Comparison of ENCODE assay signal across 1 cellular context in the genomic region with DNA sequence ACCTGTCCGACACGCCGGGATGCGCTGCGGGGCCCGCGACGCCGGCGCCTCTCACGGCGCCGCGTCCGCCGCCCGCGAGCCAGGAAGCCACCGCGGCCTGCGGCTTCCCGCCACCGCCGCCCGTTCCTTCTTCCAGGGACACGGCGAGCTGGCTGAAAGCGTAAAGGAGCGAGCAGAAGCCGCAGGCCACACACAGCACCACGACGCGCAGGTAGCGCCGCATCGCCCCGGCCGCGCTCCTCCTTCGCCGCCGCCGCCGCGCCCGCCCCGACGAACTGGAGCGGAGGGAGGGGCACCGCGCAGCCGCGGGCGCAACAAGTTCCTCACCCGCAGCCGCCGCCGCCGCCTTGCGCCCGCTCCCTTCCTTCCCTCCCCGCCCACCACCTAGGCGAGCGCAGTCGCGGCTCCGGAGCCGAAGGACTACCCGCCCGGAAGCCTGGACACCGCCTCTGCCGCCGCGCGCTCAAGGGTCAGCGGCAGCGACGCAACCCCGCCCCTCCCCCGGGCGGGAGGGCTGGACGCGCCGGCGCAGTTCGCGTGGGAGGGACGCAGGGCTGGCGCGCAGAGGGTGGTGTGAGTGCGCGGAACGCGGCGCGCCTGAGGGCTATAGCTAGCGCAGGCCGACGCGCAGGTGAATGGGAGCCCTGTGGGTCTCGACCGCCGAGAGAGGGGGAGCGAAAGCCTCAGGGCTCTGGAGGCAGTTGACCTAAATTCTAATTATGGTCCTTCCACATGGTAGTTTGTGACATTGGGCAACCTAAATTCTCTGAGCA.
TF ChIP-seq lines count a peak whose summit lies in the region.

A gene with protein sequence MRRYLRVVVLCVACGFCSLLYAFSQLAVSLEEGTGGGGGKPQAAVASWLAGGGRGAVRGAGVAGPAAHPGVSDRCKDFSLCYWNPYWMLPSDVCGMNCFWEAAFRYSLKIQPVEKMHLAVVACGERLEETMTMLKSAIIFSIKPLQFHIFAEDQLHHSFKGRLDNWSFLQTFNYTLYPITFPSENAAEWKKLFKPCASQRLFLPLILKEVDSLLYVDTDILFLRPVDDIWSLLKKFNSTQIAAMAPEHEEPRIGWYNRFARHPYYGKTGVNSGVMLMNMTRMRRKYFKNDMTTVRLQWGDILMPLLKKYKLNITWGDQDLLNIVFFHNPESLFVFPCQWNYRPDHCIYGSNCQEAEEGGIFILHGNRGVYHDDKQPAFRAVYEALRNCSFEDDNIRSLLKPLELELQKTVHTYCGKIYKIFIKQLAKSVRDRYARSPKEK (minus strand): TSS at position 451 of the 773 bp plus-strand sequence. CDS start 228 bp downstream, at position 223.

TF ChIP-seq in HepG2, 621 proteins besides CTCF, POLR2A, EP300 and RAD21 (continued from another document and continues in another):
- TF ChIP-seq, protein P1, sequence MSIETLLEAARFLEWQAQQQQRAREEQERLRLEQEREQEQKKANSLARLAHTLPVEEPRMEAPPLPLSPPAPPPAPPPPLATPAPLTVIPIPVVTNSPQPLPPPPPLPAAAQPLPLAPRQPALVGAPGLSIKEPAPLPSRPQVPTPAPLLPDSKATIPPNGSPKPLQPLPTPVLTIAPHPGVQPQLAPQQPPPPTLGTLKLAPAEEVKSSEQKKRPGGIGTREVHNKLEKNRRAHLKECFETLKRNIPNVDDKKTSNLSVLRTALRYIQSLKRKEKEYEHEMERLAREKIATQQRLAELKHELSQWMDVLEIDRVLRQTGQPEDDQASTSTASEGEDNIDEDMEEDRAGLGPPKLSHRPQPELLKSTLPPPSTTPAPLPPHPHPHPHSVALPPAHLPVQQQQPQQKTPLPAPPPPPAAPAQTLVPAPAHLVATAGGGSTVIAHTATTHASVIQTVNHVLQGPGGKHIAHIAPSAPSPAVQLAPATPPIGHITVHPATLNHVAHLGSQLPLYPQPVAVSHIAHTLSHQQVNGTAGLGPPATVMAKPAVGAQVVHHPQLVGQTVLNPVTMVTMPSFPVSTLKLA (IDR thresholded peaks at IDR 0.05), result no peak
- TF ChIP-seq, protein P2, sequence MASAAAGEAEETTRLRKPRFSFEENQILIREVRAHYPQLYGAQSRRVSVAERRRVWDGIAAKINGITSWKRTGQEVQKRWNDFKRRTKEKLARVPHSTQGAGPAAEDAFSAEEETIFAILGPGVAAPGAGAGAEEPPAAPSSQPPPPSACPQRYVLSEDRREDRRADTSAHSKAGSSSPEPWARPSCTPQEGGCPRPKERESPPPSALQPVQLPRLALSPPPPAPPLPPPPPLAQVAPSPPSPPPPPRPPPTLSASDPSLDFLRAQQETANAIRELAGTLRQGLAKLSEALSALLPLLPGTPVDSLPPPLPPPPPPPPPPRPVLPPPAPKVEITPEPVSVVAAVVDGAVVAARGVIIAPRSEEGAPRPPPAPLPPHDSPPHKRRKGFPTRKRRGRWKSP (CRISPR knock-in tag; IDR thresholded peaks at IDR 0.05), result peak; percentile 100
- TF ChIP-seq ZNF224 (CRISPR knock-in tag; IDR thresholded peaks at IDR 0.05) (peak; percentile 55; the same call in 1 of the 2 replicates), ZNF891 (CRISPR knock-in tag; IDR thresholded peaks at IDR 0.05) (peak; percentile 69; the same call in 1 of the 2 replicates), RBM39 (IDR thresholded peaks at IDR 0.05; ENCODE audit: low read depth, low read length, poor library complexity, severe bottlenecking) (peak; percentile 84), ZNF34 (CRISPR knock-in tag; IDR thresholded peaks at IDR 0.05; ENCODE audit: borderline replicate concordance) (peak; percentile 60; the same call in 1 of the 2 replicates), NCOR1 (IDR thresholded peaks at IDR 0.05; ENCODE audit: borderline replicate concordance, low read length) (peak; percentile 33; the same call in 1 of the 2 replicates), ZNF563 (CRISPR knock-in tag; IDR thresholded peaks at IDR 0.05) (peak; percentile 63; the same call in 1 of the 2 replicates), ZNF749 (CRISPR knock-in tag; IDR thresholded peaks at IDR 0.05; ENCODE audit: borderline replicate concordance) (peak; percentile 86; the same call in 1 of the 2 replicates), ZNF331 (CRISPR knock-in tag; IDR thresholded peaks at IDR 0.05) (peak; percentile 90), GLI4 (CRISPR knock-in tag; IDR thresholded peaks at IDR 0.05; ENCODE audit: borderline replicate concordance) (no peak), ZNF101 (CRISPR knock-in tag; IDR thresholded peaks at IDR 0.05; ENCODE audit: borderline replicate concordance, low read depth) (no peak), AKAP8 (CRISPR knock-in tag; IDR thresholded peaks at IDR 0.05) (no peak), SALL1 (CRISPR knock-in tag; IDR thresholded peaks at IDR 0.05) (peak; percentile 88), DPF2 (CRISPR knock-in tag; IDR thresholded peaks at IDR 0.05; ENCODE audit: borderline replicate concordance, low read depth) (no peak), ZNF850 (CRISPR knock-in tag; conservative IDR thresholded peaks at IDR 0.05) (no peak), RCOR2 (CRISPR knock-in tag; IDR thresholded peaks at IDR 0.05) (no peak), ONECUT2 (CRISPR knock-in tag; IDR thresholded peaks at IDR 0.05) (no peak), MIXL1 (CRISPR knock-in tag; IDR thresholded peaks at IDR 0.05) (peak; percentile 50; the same call in 1 of the 2 replicates), SMARCE1 (IDR thresholded peaks at IDR 0.05; ENCODE audit: borderline replicate concordance) (no peak), ZNF883 (CRISPR knock-in tag; IDR thresholded peaks at IDR 0.05; ENCODE audit: not compliant biosample characterization) (peak; percentile 90), ZNF550 (CRISPR knock-in tag; IDR thresholded peaks at IDR 0.05; ENCODE audit: borderline replicate concordance) (peak; percentile 86; the same call in 1 of the 2 replicates), ZNF616 (CRISPR knock-in tag; IDR thresholded peaks at IDR 0.05; ENCODE audit: low read depth) (peak; percentile 94), ZFP37 (CRISPR knock-in tag; IDR thresholded peaks at IDR 0.05; ENCODE audit: borderline replicate concordance) (no peak), ZBTB20 (CRISPR knock-in tag; IDR thresholded peaks at IDR 0.05; ENCODE audit: borderline replicate concordance, low read depth) (no peak), FOXO1 (CRISPR knock-in tag; IDR thresholded peaks at IDR 0.05) (no peak; the same call in 1 of the 2 replicates), ERF (CRISPR knock-in tag; IDR thresholded peaks at IDR 0.05) (peak; percentile 82), ZNF274 (CRISPR knock-in tag; IDR thresholded peaks at IDR 0.05) (peak; percentile 90), PPARG (CRISPR knock-in tag; conservative IDR thresholded peaks at IDR 0.05) (peak; percentile 15; the same call in 1 of the 2 replicates), GATAD1 (CRISPR knock-in tag; IDR thresholded peaks at IDR 0.05) (peak; percentile 78), KLF6 (CRISPR knock-in tag; IDR thresholded peaks at IDR 0.05) (peak; percentile 84; the same call in 1 of the 2 replicates)
- TF ChIP-seq, protein P3, sequence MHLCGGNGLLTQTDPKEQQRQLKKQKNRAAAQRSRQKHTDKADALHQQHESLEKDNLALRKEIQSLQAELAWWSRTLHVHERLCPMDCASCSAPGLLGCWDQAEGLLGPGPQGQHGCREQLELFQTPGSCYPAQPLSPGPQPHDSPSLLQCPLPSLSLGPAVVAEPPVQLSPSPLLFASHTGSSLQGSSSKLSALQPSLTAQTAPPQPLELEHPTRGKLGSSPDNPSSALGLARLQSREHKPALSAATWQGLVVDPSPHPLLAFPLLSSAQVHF (CRISPR knock-in tag; IDR thresholded peaks at IDR 0.05), result 0 out of 2 replicates have a peak, but pooled peaks have one; percentile 30
- TF ChIP-seq, protein P4, sequence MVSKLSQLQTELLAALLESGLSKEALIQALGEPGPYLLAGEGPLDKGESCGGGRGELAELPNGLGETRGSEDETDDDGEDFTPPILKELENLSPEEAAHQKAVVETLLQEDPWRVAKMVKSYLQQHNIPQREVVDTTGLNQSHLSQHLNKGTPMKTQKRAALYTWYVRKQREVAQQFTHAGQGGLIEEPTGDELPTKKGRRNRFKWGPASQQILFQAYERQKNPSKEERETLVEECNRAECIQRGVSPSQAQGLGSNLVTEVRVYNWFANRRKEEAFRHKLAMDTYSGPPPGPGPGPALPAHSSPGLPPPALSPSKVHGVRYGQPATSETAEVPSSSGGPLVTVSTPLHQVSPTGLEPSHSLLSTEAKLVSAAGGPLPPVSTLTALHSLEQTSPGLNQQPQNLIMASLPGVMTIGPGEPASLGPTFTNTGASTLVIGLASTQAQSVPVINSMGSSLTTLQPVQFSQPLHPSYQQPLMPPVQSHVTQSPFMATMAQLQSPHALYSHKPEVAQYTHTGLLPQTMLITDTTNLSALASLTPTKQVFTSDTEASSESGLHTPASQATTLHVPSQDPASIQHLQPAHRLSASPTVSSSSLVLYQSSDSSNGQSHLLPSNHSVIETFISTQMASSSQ (IDR thresholded peaks at IDR 0.05; ENCODE audit: low read depth), result no peak; the same call in 1 of the 2 replicates
- TF ChIP-seq, protein P4 (CRISPR knock-in tag; IDR thresholded peaks at IDR 0.05; ENCODE audit: borderline replicate concordance), result peak; percentile 73; the same call in 1 of the 2 replicates
- TF ChIP-seq, protein P5, sequence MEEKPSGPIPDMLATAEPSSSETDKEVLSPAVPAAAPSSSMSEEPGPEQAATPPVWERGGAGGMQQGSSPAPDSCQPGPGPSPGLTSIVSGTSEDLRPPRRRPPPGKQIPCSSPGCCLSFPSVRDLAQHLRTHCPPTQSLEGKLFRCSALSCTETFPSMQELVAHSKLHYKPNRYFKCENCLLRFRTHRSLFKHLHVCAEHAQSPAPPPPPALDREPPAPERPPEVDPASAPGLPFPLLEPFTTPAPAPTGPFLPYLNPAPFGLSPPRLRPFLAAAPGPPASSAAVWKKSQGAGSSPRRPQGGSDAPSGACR (CRISPR knock-in tag; IDR thresholded peaks at IDR 0.05), result no peak
- TF ChIP-seq, protein P6, sequence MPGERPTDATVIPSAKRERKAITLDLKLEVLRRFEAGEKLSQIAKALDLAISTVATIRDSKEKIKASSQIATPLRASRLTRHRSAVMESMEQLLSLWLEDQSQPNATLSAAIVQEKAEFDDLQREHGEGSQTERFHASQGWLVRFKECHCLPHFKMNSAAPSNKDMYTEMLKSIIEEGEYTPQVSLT (CRISPR knock-in tag; IDR thresholded peaks at IDR 0.05; ENCODE audit: borderline replicate concordance, low read depth), result no peak
- TF ChIP-seq, protein P7, sequence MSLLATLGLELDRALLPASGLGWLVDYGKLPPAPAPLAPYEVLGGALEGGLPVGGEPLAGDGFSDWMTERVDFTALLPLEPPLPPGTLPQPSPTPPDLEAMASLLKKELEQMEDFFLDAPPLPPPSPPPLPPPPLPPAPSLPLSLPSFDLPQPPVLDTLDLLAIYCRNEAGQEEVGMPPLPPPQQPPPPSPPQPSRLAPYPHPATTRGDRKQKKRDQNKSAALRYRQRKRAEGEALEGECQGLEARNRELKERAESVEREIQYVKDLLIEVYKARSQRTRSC (CRISPR knock-in tag; IDR thresholded peaks at IDR 0.05; ENCODE audit: low read depth), result no peak
- TF ChIP-seq, protein P8, sequence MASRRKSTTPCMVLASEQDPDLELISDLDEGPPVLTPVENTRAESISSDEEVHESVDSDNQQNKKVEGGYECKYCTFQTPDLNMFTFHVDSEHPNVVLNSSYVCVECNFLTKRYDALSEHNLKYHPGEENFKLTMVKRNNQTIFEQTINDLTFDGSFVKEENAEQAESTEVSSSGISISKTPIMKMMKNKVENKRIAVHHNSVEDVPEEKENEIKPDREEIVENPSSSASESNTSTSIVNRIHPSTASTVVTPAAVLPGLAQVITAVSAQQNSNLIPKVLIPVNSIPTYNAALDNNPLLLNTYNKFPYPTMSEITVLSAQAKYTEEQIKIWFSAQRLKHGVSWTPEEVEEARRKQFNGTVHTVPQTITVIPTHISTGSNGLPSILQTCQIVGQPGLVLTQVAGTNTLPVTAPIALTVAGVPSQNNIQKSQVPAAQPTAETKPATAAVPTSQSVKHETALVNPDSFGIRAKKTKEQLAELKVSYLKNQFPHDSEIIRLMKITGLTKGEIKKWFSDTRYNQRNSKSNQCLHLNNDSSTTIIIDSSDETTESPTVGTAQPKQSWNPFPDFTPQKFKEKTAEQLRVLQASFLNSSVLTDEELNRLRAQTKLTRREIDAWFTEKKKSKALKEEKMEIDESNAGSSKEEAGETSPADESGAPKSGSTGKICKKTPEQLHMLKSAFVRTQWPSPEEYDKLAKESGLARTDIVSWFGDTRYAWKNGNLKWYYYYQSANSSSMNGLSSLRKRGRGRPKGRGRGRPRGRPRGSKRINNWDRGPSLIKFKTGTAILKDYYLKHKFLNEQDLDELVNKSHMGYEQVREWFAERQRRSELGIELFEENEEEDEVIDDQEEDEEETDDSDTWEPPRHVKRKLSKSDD (CRISPR knock-in tag; IDR thresholded peaks at IDR 0.05; ENCODE audit: low read depth), result peak; percentile 64; the same call in 1 of the 2 replicates
- TF ChIP-seq, protein P9, sequence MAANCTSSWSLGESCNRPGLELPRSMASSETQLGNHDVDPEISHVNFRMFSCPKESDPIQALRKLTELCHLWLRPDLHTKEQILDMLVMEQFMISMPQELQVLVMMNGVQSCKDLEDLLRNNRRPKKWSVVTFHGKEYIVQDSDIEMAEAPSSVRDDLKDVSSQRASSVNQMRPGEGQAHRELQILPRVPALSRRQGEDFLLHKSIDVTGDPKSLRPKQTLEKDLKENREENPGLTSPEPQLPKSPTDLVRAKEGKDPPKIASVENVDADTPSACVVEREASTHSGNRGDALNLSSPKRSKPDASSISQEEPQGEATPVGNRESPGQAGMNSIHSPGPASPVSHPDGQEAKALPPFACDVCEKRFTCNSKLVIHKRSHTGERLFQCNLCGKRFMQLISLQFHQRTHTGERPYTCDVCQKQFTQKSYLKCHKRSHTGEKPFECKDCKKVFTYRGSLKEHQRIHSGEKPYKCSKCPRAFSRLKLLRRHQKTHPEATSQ (CRISPR knock-in tag; IDR thresholded peaks at IDR 0.05; ENCODE audit: borderline replicate concordance), result peak; percentile 55; the same call in 1 of the 2 replicates
- TF ChIP-seq, protein P10, sequence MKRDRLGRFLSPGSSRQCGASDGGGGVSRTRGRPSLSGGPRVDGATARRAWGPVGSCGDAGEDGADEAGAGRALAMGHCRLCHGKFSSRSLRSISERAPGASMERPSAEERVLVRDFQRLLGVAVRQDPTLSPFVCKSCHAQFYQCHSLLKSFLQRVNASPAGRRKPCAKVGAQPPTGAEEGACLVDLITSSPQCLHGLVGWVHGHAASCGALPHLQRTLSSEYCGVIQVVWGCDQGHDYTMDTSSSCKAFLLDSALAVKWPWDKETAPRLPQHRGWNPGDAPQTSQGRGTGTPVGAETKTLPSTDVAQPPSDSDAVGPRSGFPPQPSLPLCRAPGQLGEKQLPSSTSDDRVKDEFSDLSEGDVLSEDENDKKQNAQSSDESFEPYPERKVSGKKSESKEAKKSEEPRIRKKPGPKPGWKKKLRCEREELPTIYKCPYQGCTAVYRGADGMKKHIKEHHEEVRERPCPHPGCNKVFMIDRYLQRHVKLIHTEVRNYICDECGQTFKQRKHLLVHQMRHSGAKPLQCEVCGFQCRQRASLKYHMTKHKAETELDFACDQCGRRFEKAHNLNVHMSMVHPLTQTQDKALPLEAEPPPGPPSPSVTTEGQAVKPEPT (CRISPR knock-in tag; IDR thresholded peaks at IDR 0.05; ENCODE audit: low read depth), result peak; percentile 77; the same call in 1 of the 2 replicates
